In genomic region chr16:13937411-13937810, GRCh38 we compare ENCODE assay signal across 20 cellular contexts. TPM values are rescaled to one million over a fixed set of nuclear protein-coding genes. Genes with fewer than 3 reads are reported as not detected.
A peak's percentile ranks its signal among the peaks of the same experiment; 100 is the strongest.
DNase-seq lines count a peak whose midpoint lies in the region; ATAC-seq and TF ChIP-seq lines count a peak whose summit lies in the region.
"Had no signal": no experiment of that assay in that cellular context is flagged by ENCODE, and none has a peak within 500 bp of the region (broad histone marks: within the 10 kb centered on the region; RNA-seq: fewer than 3 reads in every experiment).

No MANE protein-coding gene starts in this region.

- peak overlapping the region in 4 of 5 donors; percentile 17 to 83 (median 56) for H3K27ac ChIP-seq in adrenal gland
- peak overlapping the region; percentile 41 for H3K27ac ChIP-seq in smooth muscle cell (ENCODE audit: low read depth)
- H3K27ac ChIP-seq: 22Rv1, HL-60, Peyer's patch had no signal

- no peaks in the 10 kb centered on the region for H3K27me3 Mint-ChIP-seq in activated T-cell treated with anti-CD3 and anti-CD28 coated beads, Interleukin-2, amount 50 U/mL, for 72 hours (ENCODE audit: low read depth)
- no peaks in the 10 kb centered on the region for H3K27me3 Mint-ChIP-seq in activated T-cell treated with anti-CD3 and anti-CD28 coated beads, Interleukin-2, amount 50 U/mL, for 24 hours
- no peaks in the 10 kb centered on the region for H3K27me3 Mint-ChIP-seq in mesothelial cell of epicardium (ENCODE audit: low read depth)

- peaks cover 5% of the 10 kb centered on the region for H3F3A ChIP-seq in smooth muscle cell (ENCODE audit: low read depth)

- no peak overlapping the region for H3K4me3 ChIP-seq in adrenal gland
- H3K4me3 ChIP-seq in smooth muscle cell, result no peak overlapping the region
- H3K4me3 ChIP-seq: GM12878, Peyer's patch had no signal

- no peaks in the 10 kb centered on the region for H3K27me3 ChIP-seq in adrenal gland
- no peaks in the 10 kb centered on the region for H3K27me3 ChIP-seq in smooth muscle cell (ENCODE audit: low read depth)
- H3K27me3 ChIP-seq: Peyer's patch had no signal

- no peak overlapping the region for H3K4me3 Mint-ChIP-seq in activated T-cell treated with anti-CD3 and anti-CD28 coated beads, Interleukin-2, amount 50 U/mL, for 72 hours
- H3K4me3 Mint-ChIP-seq in activated T-cell treated with anti-CD3 and anti-CD28 coated beads, Interleukin-2, amount 50 U/mL, for 24 hours, result no peak overlapping the region
- no peak overlapping the region for H3K4me3 Mint-ChIP-seq in mesothelial cell of epicardium
- H3K4me3 Mint-ChIP-seq: CD8-positive, alpha-beta T cell had no signal

- H2AFZ ChIP-seq in smooth muscle cell (ENCODE audit: low read depth), result no peak overlapping the region

- intact Hi-C loops in adrenal gland (cut with DNase I), result loop anchor here in 1 of 2 donors (10.0 kb wide), 1 partner anchor 347 kb away; no protein-coding TSS in a partner anchor

- H3K36me3 ChIP-seq in adrenal gland (replicated peaks in 1 of 2) (peaks cover 0 to 15% of the 10 kb centered on the region in 2 donors), smooth muscle cell (ENCODE audit: low read depth) (peaks cover 28% of the 10 kb centered on the region)

- H3K9me3 ChIP-seq in adrenal gland (replicated peaks in 1 of 3), result no peaks in the 10 kb centered on the region
- H3K9me3 ChIP-seq in smooth muscle cell (replicated peaks; ENCODE audit: low read depth), result peaks cover 6% of the 10 kb centered on the region
- H3K9me3 ChIP-seq: Peyer's patch had no signal

- peak overlapping the region; percentile 92 for H3K27ac Mint-ChIP-seq in activated T-cell treated with anti-CD3 and anti-CD28 coated beads, Interleukin-2, amount 50 U/mL, for 72 hours
- no peak overlapping the region for H3K27ac Mint-ChIP-seq in activated T-cell treated with anti-CD3 and anti-CD28 coated beads, Interleukin-2, amount 50 U/mL, for 24 hours
- peak overlapping the region; percentile 66 for H3K27ac Mint-ChIP-seq in mesothelial cell of epicardium
- H3K27ac Mint-ChIP-seq: CD8-positive, alpha-beta T cell had no signal

- H3K4me2 ChIP-seq in smooth muscle cell, result no peak overlapping the region

- H3K79me2 ChIP-seq in smooth muscle cell (ENCODE audit: low read depth), result no peaks in the 10 kb centered on the region

- peaks cover 26% of the 10 kb centered on the region for H3K4me1 Mint-ChIP-seq in activated T-cell treated with anti-CD3 and anti-CD28 coated beads, Interleukin-2, amount 50 U/mL, for 72 hours (ENCODE audit: low read depth)
- H3K4me1 Mint-ChIP-seq in activated T-cell treated with anti-CD3 and anti-CD28 coated beads, Interleukin-2, amount 50 U/mL, for 24 hours (ENCODE audit: low read depth), result peaks cover 19% of the 10 kb centered on the region
- peaks cover 17% of the 10 kb centered on the region for H3K4me1 Mint-ChIP-seq in mesothelial cell of epicardium

- 84 to 90% (median 87%) methylated on average over 5 of the region's 5 CpGs for WGBS in adrenal gland, 4 donors
- 98% methylated on average over 5 of the region's 5 CpGs for WGBS in smooth muscle cell (ENCODE audit: low lambda C conversion rate)

- no peak overlapping the region for H3K9ac ChIP-seq in smooth muscle cell (ENCODE audit: low read depth)

- no peaks in the 10 kb centered on the region for H4K20me1 ChIP-seq in smooth muscle cell (ENCODE audit: low read depth)

- no peak for TF ChIP-seq POLR2A in adrenal gland (IDR thresholded peaks at IDR 0.05)

- TF ChIP-seq CTCF in adrenal gland (IDR thresholded peaks at IDR 0.05) (no peak), mesothelial cell of epicardium (IDR thresholded peaks at IDR 0.05; ENCODE audit: unreplicated experiment) (no peak), smooth muscle cell (IDR thresholded peaks at IDR 0.05; ENCODE audit: borderline replicate concordance, insufficient read depth, poor library complexity, severe bottlenecking) (no peak)

- H3K36me3 Mint-ChIP-seq in activated T-cell treated with anti-CD3 and anti-CD28 coated beads, Interleukin-2, amount 50 U/mL, for 72 hours (ENCODE audit: insufficient read depth in 2 of 2), result peaks cover 2 to 11% of the 10 kb centered on the region in 2 donors
- H3K36me3 Mint-ChIP-seq in activated T-cell treated with anti-CD3 and anti-CD28 coated beads, Interleukin-2, amount 50 U/mL, for 24 hours (ENCODE audit: low read depth), result peaks cover 81% of the 10 kb centered on the region
- H3K36me3 Mint-ChIP-seq in mesothelial cell of epicardium, result peaks cover 47% of the 10 kb centered on the region

- ATAC-seq in activated T-cell treated with anti-CD3 and anti-CD28 coated beads, Interleukin-2, amount 50 U/mL, for 72 hours (replicated peaks in 1 of 2), result no peak
- ATAC-seq: CD8-positive, alpha-beta T cell; GM12878 had no signal

- peaks cover 4 to 23% of the 10 kb centered on the region in 2 donors for H3K4me1 ChIP-seq in adrenal gland (replicated peaks in 1 of 2)
- peaks cover 5% of the 10 kb centered on the region for H3K4me1 ChIP-seq in smooth muscle cell (ENCODE audit: low read depth)
- H3K4me1 ChIP-seq: Peyer's patch had no signal

- no peak for DNase-seq in activated T-cell treated with anti-CD3 and anti-CD28 coated beads, Interleukin-2, amount 50 U/mL, for 72 hours
- DNase-seq in activated T-cell treated with anti-CD3 and anti-CD28 coated beads, Interleukin-2, amount 50 U/mL, for 24 hours, result no peak
- DNase-seq in adrenal gland (no peak), mesothelial cell of epicardium (ENCODE audit: low spot score in 2 of 2, unreplicated experiment in 2 of 2) (no peak), smooth muscle cell (lab: John Stamatoyannopoulos, UW; ENCODE audit: unreplicated experiment) (no peak), NCI-H187 treated with DMSO at 0.1 percent for 48 hours (lab: John Stamatoyannopoulos, UW) (no peak), cerebellum (ENCODE audit: low spot score) (no peak), iPS-NIHi11 (ENCODE audit: low spot score) (no peak)
- DNase-seq: CD8-positive, alpha-beta T cell; DND-41; KBM-7; NCI-H1092; NCI-H1436 treated with DMSO at 0.1 percent for 48 hours; NCI-H2029 treated with DMSO at 0.1 percent for 48 hours; NCI-H524 treated with DMSO at 0.1 percent for 48 hours; NCI-H82; Peyer's patch had no signal

- no peaks in the 10 kb centered on the region for H3K9me3 Mint-ChIP-seq in activated T-cell treated with anti-CD3 and anti-CD28 coated beads, Interleukin-2, amount 50 U/mL, for 72 hours
- H3K9me3 Mint-ChIP-seq in activated T-cell treated with anti-CD3 and anti-CD28 coated beads, Interleukin-2, amount 50 U/mL, for 24 hours, result no peaks in the 10 kb centered on the region
- H3K9me3 Mint-ChIP-seq in mesothelial cell of epicardium, result peaks cover 6% of the 10 kb centered on the region
- H3K9me3 Mint-ChIP-seq: CD8-positive, alpha-beta T cell had no signal

RNA-seq across cellular contexts. Expression of gene ERCC4, which starts 17.5 kb away (rescaled TPM):
- total RNA-seq in activated T-cell treated with anti-CD3 and anti-CD28 coated beads, Interleukin-2, amount 50 U/mL, for 72 hours, result 10 to 100 TPM; 15.4 to 17.4 TPM
- 10 to 100 TPM in 7 of 8 donors, 1 to 10 TPM in 1; 7.0 to 27.9 (median 17.8) TPM for total RNA-seq in adrenal gland
- polyA plus RNA-seq in adrenal gland, result 10 to 100 TPM in 1 of 3 donors, 1 to 10 TPM in 2; 2.8 to 13.7 (median 3.1) TPM
- total RNA-seq in mesothelial cell of epicardium, result 12.1 to 16.4 TPM (median 16.1 TPM) in 3 replicates
- 10.3 and 10.6 TPM in 2 replicates for total RNA-seq in smooth muscle cell
- polyA plus RNA-seq in smooth muscle cell, result 17.4 and 27.4 TPM in 2 replicates
- 15.5 TPM for total RNA-seq in cerebellum
